8 cellular contexts compared by ENCODE assay signal in genomic region chr2:177763532-177764265, GRCh38.
DNase-seq lines count a peak whose midpoint lies in the region; ATAC-seq and TF ChIP-seq lines count a peak whose summit lies in the region.

No MANE protein-coding gene starts in this region.

- intact Hi-C loops in testis (cut with DNase I; ENCODE audit: low total_unique reads), result no loop called here

- H3K4me1 ChIP-seq in Peyer's patch (peaks cover 0 to 6% (median 0%) of the 10 kb centered on the region in 4 donors), testis (peaks cover 1% of the 10 kb centered on the region)

- DNase-seq in Daoy (ENCODE audit: low read depth) (peak; percentile 65), HuH-7 (ENCODE audit: low spot score) (peak; percentile 67), Peyer's patch (peak; percentile 62 to 88 (median 70)), foreskin fibroblast (peak; percentile 38 to 82), omental fat pad (ENCODE audit: low spot score) (peak; percentile 80), testis (peak; percentile 89)
- DNase-seq in activated T-cell treated with anti-CD3 and anti-CD28 coated beads, Interleukin-2, amount 50 U/mL, for 48 hours, result peak; percentile 83 to 84

- H3K9me3 ChIP-seq in Peyer's patch (no peaks in the 10 kb centered on the region), testis (no peaks in the 10 kb centered on the region)

- 27 to 44% methylated on average over 10 to 14 of the region's 14 CpGs for WGBS in testis, 2 donors

- H3K27me3 ChIP-seq in Peyer's patch (no peaks in the 10 kb centered on the region), testis (no peaks in the 10 kb centered on the region)

- ATAC-seq in GM21717 (IDR thresholded peaks at IDR 0.05; ENCODE audit: unreplicated experiment) (peak; percentile 98), omental fat pad (ENCODE audit: low FRiP score) (no peak)

- TF ChIP-seq CTCF in Peyer's patch (IDR thresholded peaks at IDR 0.05), result peak; percentile 33 to 86 (median 66)
- TF ChIP-seq CTCF in foreskin fibroblast (IDR thresholded peaks at IDR 0.05; ENCODE audit: low read depth, low read length), result peak; percentile 78
- TF ChIP-seq CTCF in omental fat pad (IDR thresholded peaks at IDR 0.05), result peak in 1 of 3 donors; percentile 24
- peak; percentile 53 to 80 (median 64) for TF ChIP-seq CTCF in testis (IDR thresholded peaks at IDR 0.05)

- H3K36me3 ChIP-seq in Peyer's patch (no peaks in the 10 kb centered on the region), testis (ENCODE audit: low read depth, missing control alignments) (no peaks in the 10 kb centered on the region)

- no peak for TF ChIP-seq POLR2A in Peyer's patch (IDR thresholded peaks at IDR 0.05)
- TF ChIP-seq POLR2A in testis (IDR thresholded peaks at IDR 0.05), result no peak

- H3K4me3 ChIP-seq in Peyer's patch (peak overlapping the region in 1 of 4 donors; percentile 8), foreskin fibroblast (ENCODE audit: low read depth in 1 of 2, low read length in 2 of 2) (no peak overlapping the region), testis (no peak overlapping the region)

- no peak overlapping the region for H3K27ac ChIP-seq in Peyer's patch
- H3K27ac ChIP-seq in testis, result no peak overlapping the region
